16 cellular contexts compared by ENCODE assay signal in genomic region chr14:21915814-21916213, GRCh38.
DNase-seq lines count a peak whose midpoint lies in the region; ATAC-seq and TF ChIP-seq lines count a peak whose summit lies in the region.
"Had no signal": no experiment of that assay in that cellular context is flagged by ENCODE, and none has a peak within 500 bp of the region (broad histone marks: within the 10 kb centered on the region; RNA-seq: fewer than 3 reads in every experiment).

No MANE protein-coding gene starts in this region.

- H3K9me2 ChIP-seq in GM23248 (ENCODE audit: insufficient read depth), result no peaks in the 10 kb centered on the region

- H3K36me3 ChIP-seq in stomach (no peaks in the 10 kb centered on the region), GM23248 (ENCODE audit: low read depth) (no peaks in the 10 kb centered on the region)
- H3K36me3 ChIP-seq: Peyer's patch, vagina had no signal

- no peak for TF ChIP-seq CTCF in activated CD8-positive, alpha-beta T cell treated with anti-CD3 and anti-CD28 coated beads for 36 hours (IDR thresholded peaks at IDR 0.05)
- TF ChIP-seq CTCF in stomach (IDR thresholded peaks at IDR 0.05), result no peak

- H3K4me2 ChIP-seq in GM23248 (ENCODE audit: unreplicated experiment), result no peak overlapping the region

- peaks cover 10 to 45% (median 31%) of the 10 kb centered on the region in 4 donors for H3K4me1 ChIP-seq in stomach
- no peaks in the 10 kb centered on the region for H3K4me1 ChIP-seq in GM23248 (ENCODE audit: insufficient read depth)
- H3K4me1 ChIP-seq: Peyer's patch, vagina had no signal

- CTCF ChIA-PET in activated naive CD4-positive, alpha-beta T cell treated with anti-CD3 and anti-CD28 coated beads for 36 hours (lab: Charles Lee), result interaction anchor here (0.7 to 3.4 kb wide), 6 partner anchors 9 to 654 kb away, joined by 3 to 12 read pairs (median 6); no protein-coding TSS in a partner anchor
- CTCF ChIA-PET in activated CD8-positive, alpha-beta T cell treated with anti-CD3 and anti-CD28 coated beads for 36 hours (lab: Charles Lee), result interaction anchor here (1.1 to 4.7 kb wide), 8 partner anchors 11 to 649 kb away, joined by 3 to 34 read pairs (median 8); no protein-coding TSS in a partner anchor

- no peaks in the 10 kb centered on the region for H3K27me3 Mint-ChIP-seq in activated naive CD4-positive, alpha-beta T cell treated with anti-CD3 and anti-CD28 coated beads for 36 hours (ENCODE audit: low read depth)
- H3K27me3 Mint-ChIP-seq in activated CD8-positive, alpha-beta T cell treated with anti-CD3 and anti-CD28 coated beads for 36 hours, result peaks cover under 1% of the 10 kb centered on the region
- H3K27me3 Mint-ChIP-seq: central memory CD8-positive, alpha-beta T cell had no signal

- peak overlapping the region; percentile 86 for H3K27ac Mint-ChIP-seq in activated naive CD4-positive, alpha-beta T cell treated with anti-CD3 and anti-CD28 coated beads for 36 hours
- H3K27ac Mint-ChIP-seq in activated CD8-positive, alpha-beta T cell treated with anti-CD3 and anti-CD28 coated beads for 36 hours, result peak overlapping the region; percentile 84
- H3K27ac Mint-ChIP-seq: naive B cell had no signal

- WGBS in stomach, 5 donors, result 10 to 26% (median 17%) methylated on average over 2 of the region's 2 CpGs
- 23 to 49% methylated on average over 2 of the region's 2 CpGs for WGBS in GM23248 (ENCODE audit: low coverage in 1 of 2, low lambda C conversion rate in 2 of 2, missing lambda C conversion rate in 2 of 2), 2 experiments

- no peaks in the 10 kb centered on the region for H3F3A ChIP-seq in GM23248 (ENCODE audit: insufficient read depth)

- peak; percentile 46 for TF ChIP-seq EP300 in stomach (IDR thresholded peaks at IDR 0.05)

- ATAC-seq in activated CD8-positive, alpha-beta T cell treated with anti-CD3 and anti-CD28 coated beads for 36 hours, result no peak
- ATAC-seq in HG03457 (IDR thresholded peaks at IDR 0.05; ENCODE audit: unreplicated experiment), result no peak
- ATAC-seq in left ventricle myocardium superior, result no peak
- ATAC-seq: activated T-cell treated with anti-CD3 and anti-CD28 coated beads, Interleukin-2, amount 50 U/mL, for 4 hours had no signal

- H3K27me3 ChIP-seq in stomach, result no peaks in the 10 kb centered on the region
- H3K27me3 ChIP-seq in GM23248 (replicated peaks; ENCODE audit: insufficient read depth), result no peaks in the 10 kb centered on the region
- H3K27me3 ChIP-seq: Peyer's patch, vagina had no signal

- intact Hi-C loops in activated naive CD4-positive, alpha-beta T cell treated with anti-CD3 and anti-CD28 coated beads for 36 hours (cut with micrococcal nuclease), result loop anchor here (2.0 to 10.0 kb wide), 3 partner anchors 125 to 939 kb away; no protein-coding TSS in a partner anchor
- intact Hi-C loops in activated CD8-positive, alpha-beta T cell treated with anti-CD3 and anti-CD28 coated beads for 36 hours (cut with micrococcal nuclease), result loop anchor here (5.0 kb wide), 3 partner anchors 61 to 656 kb away; no protein-coding TSS in a partner anchor
- intact Hi-C loops in stomach (cut with DNase I; ENCODE audit: low total_unique reads), result no loop called here
- intact Hi-C loops in left ventricle myocardium superior (cut with micrococcal nuclease), result no loop called here

- H3K9me3 Mint-ChIP-seq in activated naive CD4-positive, alpha-beta T cell treated with anti-CD3 and anti-CD28 coated beads for 36 hours, result no peaks in the 10 kb centered on the region
- H3K9me3 Mint-ChIP-seq in activated CD8-positive, alpha-beta T cell treated with anti-CD3 and anti-CD28 coated beads for 36 hours, result no peaks in the 10 kb centered on the region
- H3K9me3 Mint-ChIP-seq: activated T-cell treated with anti-CD3 and anti-CD28 coated beads, Interleukin-2, amount 50 U/mL, for 4 hours; central memory CD8-positive, alpha-beta T cell; naive B cell had no signal

- no peak for DNase-seq in activated naive CD4-positive, alpha-beta T cell treated with anti-CD3 and anti-CD28 coated beads for 36 hours
- DNase-seq in activated naive CD4-positive, alpha-beta T cell (lab: John Stamatoyannopoulos, UW), result no peak
- no peak for DNase-seq in activated CD8-positive, alpha-beta T cell treated with anti-CD3 and anti-CD28 coated beads for 36 hours
- DNase-seq in iris pigment epithelial cell (ENCODE audit: low read depth) (peak; percentile 45), stomach (peak; percentile 77), GM23248 (no peak), left ventricle myocardium superior (no peak)
- DNase-seq: activated T-cell treated with anti-CD3 and anti-CD28 coated beads, Interleukin-2, amount 50 U/mL, for 4 hours; H7; naive B cell; NCI-H345; Peyer's patch; small intestine had no signal

- H2AFZ ChIP-seq in GM23248, result no peak overlapping the region

- POLR2A ChIA-PET in activated CD8-positive, alpha-beta T cell treated with anti-CD3 and anti-CD28 coated beads for 36 hours (lab: Charles Lee), result interaction anchor here (0.5 to 1.8 kb wide), 2 partner anchors 30 to 641 kb away, joined by 3 to 6 read pairs; no protein-coding TSS in a partner anchor

- H3K9ac ChIP-seq in GM23248, result no peak overlapping the region

- TF ChIP-seq POLR2A in stomach (IDR thresholded peaks at IDR 0.05), result no peak

- H3K4me3 ChIP-seq in stomach (no peak overlapping the region), GM23248 (no peak overlapping the region)
- H3K4me3 ChIP-seq: Peyer's patch, vagina had no signal

- H3K9me3 ChIP-seq in stomach (no peaks in the 10 kb centered on the region), GM23248 (ENCODE audit: low read depth) (no peaks in the 10 kb centered on the region)
- H3K9me3 ChIP-seq: Peyer's patch, vagina had no signal

- in situ Hi-C loops in GM23248 (cut with MboI), result no loop called here

- H3K27ac ChIP-seq in stomach (peak overlapping the region; percentile 17 to 84 (median 73)), GM23248 (no peak overlapping the region)
- H3K27ac ChIP-seq: Peyer's patch, vagina had no signal

- H3K4me3 Mint-ChIP-seq in activated naive CD4-positive, alpha-beta T cell treated with anti-CD3 and anti-CD28 coated beads for 36 hours, result no peak overlapping the region
- peak overlapping the region; percentile 38 for H3K4me3 Mint-ChIP-seq in activated CD8-positive, alpha-beta T cell treated with anti-CD3 and anti-CD28 coated beads for 36 hours
- H3K4me3 Mint-ChIP-seq: activated T-cell treated with anti-CD3 and anti-CD28 coated beads, Interleukin-2, amount 50 U/mL, for 4 hours; central memory CD8-positive, alpha-beta T cell; naive B cell had no signal

- H3K79me2 ChIP-seq in GM23248 (ENCODE audit: insufficient read depth), result no peaks in the 10 kb centered on the region

- no peaks in the 10 kb centered on the region for H4K20me1 ChIP-seq in GM23248 (ENCODE audit: insufficient read depth)

- H3K4me1 Mint-ChIP-seq in activated naive CD4-positive, alpha-beta T cell treated with anti-CD3 and anti-CD28 coated beads for 36 hours (ENCODE audit: low read depth), result peaks cover 56% of the 10 kb centered on the region
- peaks cover 50% of the 10 kb centered on the region for H3K4me1 Mint-ChIP-seq in activated CD8-positive, alpha-beta T cell treated with anti-CD3 and anti-CD28 coated beads for 36 hours (ENCODE audit: low read depth)

- H3K36me3 Mint-ChIP-seq in activated naive CD4-positive, alpha-beta T cell treated with anti-CD3 and anti-CD28 coated beads for 36 hours (ENCODE audit: low read depth), result no peaks in the 10 kb centered on the region
- peaks cover 7% of the 10 kb centered on the region for H3K36me3 Mint-ChIP-seq in activated CD8-positive, alpha-beta T cell treated with anti-CD3 and anti-CD28 coated beads for 36 hours (ENCODE audit: low read depth)
- H3K36me3 Mint-ChIP-seq: naive B cell had no signal

Comparison
In these comparisons a context has a peak if more than half of its experiments do, and no peak if none do; other contexts are left out.
1. DNase-seq: peak in iris pigment epithelial cell (single experiment) and stomach (single experiment); none in activated naive CD4-positive, alpha-beta T cell treated with anti-CD3 and anti-CD28 coated beads for 36 hours (single experiment), activated naive CD4-positive, alpha-beta T cell (0 of 4), activated CD8-positive, alpha-beta T cell treated with anti-CD3 and anti-CD28 coated beads for 36 hours (single experiment), GM23248 (single experiment) and left ventricle myocardium superior (single experiment).
2. intact Hi-C loops: an anchor here in activated naive CD4-positive, alpha-beta T cell treated with anti-CD3 and anti-CD28 coated beads for 36 hours (2.0 to 10.0 kb wide) and activated CD8-positive, alpha-beta T cell treated with anti-CD3 and anti-CD28 coated beads for 36 hours (5.0 kb wide); none called in stomach and left ventricle myocardium superior.